1 cellular context compared by ENCODE assay signal in genomic region chr11:73597956-73598718, GRCh38.
TF ChIP-seq lines count a peak whose summit lies in the region.

Gene FAM168A (minus strand): TSS chr11:73598112. CDS start chr11:73468474, 129,638 bp downstream.

TF ChIP-seq in HCT116, 20 proteins besides CTCF, POLR2A, EP300 and RAD21 (continued from another document):
- TF ChIP-seq REST (IDR thresholded peaks at IDR 0.05; ENCODE audit: low read depth) = no peak
- peak; percentile 79 for TF ChIP-seq POLR2AphosphoS5 (IDR thresholded peaks at IDR 0.05; ENCODE audit: low read depth, low read length)
